Comparison of ENCODE assay signal across 18 cellular contexts in the genomic region with DNA sequence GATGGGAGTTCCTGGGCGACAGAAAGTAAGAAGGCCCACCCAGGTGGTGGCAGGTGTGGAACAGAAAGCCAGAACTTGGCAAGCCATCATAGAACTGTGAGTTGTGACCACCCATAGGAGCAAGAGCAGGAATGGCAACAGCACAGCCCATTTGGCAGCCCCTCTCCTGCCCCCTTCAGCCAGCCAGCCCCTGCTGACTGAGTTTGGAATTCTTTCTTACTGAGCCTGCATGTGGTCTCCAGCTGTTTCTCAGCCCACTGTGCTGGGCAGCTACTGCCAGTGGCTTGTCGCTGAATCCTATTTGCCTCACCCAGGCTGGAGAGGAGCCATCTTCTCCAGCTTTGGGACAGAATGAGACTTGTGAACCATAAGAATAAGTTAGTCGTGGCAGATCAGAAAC. TPM values are rescaled to one million over a fixed set of nuclear protein-coding genes. Genes with fewer than 3 reads are reported as not detected.
"Had no signal": no experiment of that assay in that cellular context is flagged by ENCODE, and none has a peak within 500 bp of the region (broad histone marks: within the 10 kb centered on the region; RNA-seq: fewer than 3 reads in every experiment).

No MANE protein-coding gene starts in this region.

- H3K9me3 Mint-ChIP-seq: activated CD4-positive, alpha-beta memory T cell treated with anti-CD3 and anti-CD28 coated beads, Interleukin-2, amount 10 ng/mL, durations not matched to agents 7 days and 5 days; activated T-cell treated with anti-CD3 and anti-CD28 coated beads, Interleukin-2, amount 50 U/mL, for 4 hours; dendritic cell treated with granulocyte-macrophage colony-stimulating factor and Interleukin-4, amounts not matched to agents 40 ng/mL and 50 ng/mL, for 4 days; effector memory CD8-positive, alpha-beta T cell had no signal

- H3K27ac ChIP-seq: prostate gland, transverse colon, WERI-Rb-1 had no signal

- H3K4me1 ChIP-seq: prostate gland, transverse colon had no signal

- H3K4me3 Mint-ChIP-seq: activated CD4-positive, alpha-beta memory T cell treated with anti-CD3 and anti-CD28 coated beads, Interleukin-2, amount 10 ng/mL, durations not matched to agents 7 days and 5 days; activated T-cell treated with anti-CD3 and anti-CD28 coated beads, Interleukin-2, amount 50 U/mL, for 4 hours; dendritic cell treated with granulocyte-macrophage colony-stimulating factor and Interleukin-4, amounts not matched to agents 40 ng/mL and 50 ng/mL, for 4 days; effector memory CD8-positive, alpha-beta T cell; nephron had no signal

- H3K36me3 ChIP-seq: prostate gland, transverse colon, WERI-Rb-1 had no signal

- H3K4me3 ChIP-seq: prostate gland, transverse colon had no signal

- H3K4me1 Mint-ChIP-seq: activated CD4-positive, alpha-beta memory T cell treated with anti-CD3 and anti-CD28 coated beads, Interleukin-2, amount 10 ng/mL, durations not matched to agents 7 days and 5 days had no signal

- H3K27ac Mint-ChIP-seq: activated CD4-positive, alpha-beta memory T cell treated with anti-CD3 and anti-CD28 coated beads, Interleukin-2, amount 10 ng/mL, durations not matched to agents 7 days and 5 days; dendritic cell treated with granulocyte-macrophage colony-stimulating factor and Interleukin-4, amounts not matched to agents 40 ng/mL and 50 ng/mL, for 4 days; effector memory CD8-positive, alpha-beta T cell; nephron had no signal

- H3K9me3 ChIP-seq: prostate gland, transverse colon had no signal

- H3K27me3 ChIP-seq: transverse colon had no signal

- DNase-seq: activated CD4-positive, alpha-beta memory T cell treated with anti-CD3 and anti-CD28 coated beads, Interleukin-2, amount 10 ng/mL, durations not matched to agents 7 days and 5 days; activated CD4-positive, alpha-beta T cell treated with anti-CD3 and anti-CD28 coated beads for 4 hours; activated effector memory CD4-positive, alpha-beta T cell treated with Interleukin-2 at 50 U/mL for 16 hours; activated naive CD4-positive, alpha-beta T cell treated with anti-CD3 and anti-CD28 coated beads, Interleukin-2, amount 50 U/mL, for 16 hours; activated T-cell treated with anti-CD3 and anti-CD28 coated beads, Interleukin-2, amount 50 U/mL, for 4 hours; effector memory CD8-positive, alpha-beta T cell; right cardiac atrium; stimulated activated naive CD8-positive, alpha-beta T cell treated with anti-CD3 and anti-CD28 coated beads, Interleukin-15, Interleukin-2, amounts not matched to agents 100 U/mL and 50 U/mL, for 24 hours; transverse colon; WERI-Rb-1 had no signal

- H3K27me3 Mint-ChIP-seq: dendritic cell treated with granulocyte-macrophage colony-stimulating factor and Interleukin-4, amounts not matched to agents 40 ng/mL and 50 ng/mL, for 4 days had no signal

RNA-seq across cellular contexts. Expression of gene CNMD, which starts 28.3 kb away (rescaled TPM):
- total RNA-seq: activated CD4-positive, alpha-beta memory T cell treated with anti-CD3 and anti-CD28 coated beads, Interleukin-2, amount 10 ng/mL, durations not matched to agents 7 days and 5 days; activated T-cell treated with anti-CD3 and anti-CD28 coated beads, Interleukin-2, amount 50 U/mL, for 4 hours; astrocyte; bronchial epithelial cell; liver; mesenteric fat pad; osteoblast; right cardiac atrium; transverse colon had no signal
- polyA plus RNA-seq: liver had no signal
